17 cellular contexts compared by ENCODE assay signal in genomic region chr3:76986876-76987513, GRCh38. TPM values are rescaled to one million over a fixed set of nuclear protein-coding genes. Genes with fewer than 3 reads are reported as not detected.
"Had no signal": no experiment of that assay in that cellular context is flagged by ENCODE, and none has a peak within 500 bp of the region (broad histone marks: within the 10 kb centered on the region; RNA-seq: fewer than 3 reads in every experiment).

No MANE protein-coding gene starts in this region.

- H3K4me3 ChIP-seq: adrenal gland, gastrocnemius medialis, heart right ventricle, left ventricle myocardium inferior, upper lobe of left lung had no signal

- H3K9me3 ChIP-seq: adrenal gland, gastrocnemius medialis, heart right ventricle, left ventricle myocardium inferior, upper lobe of left lung had no signal

- DNase-seq: activated CD4-positive, alpha-beta T cell treated with anti-CD3 and anti-CD28 coated beads, Interleukin-2, amount 50 U/mL, for 1 hour; activated naive CD4-positive, alpha-beta T cell treated with anti-CD3 and anti-CD28 coated beads, Interleukin-2, amount 10 ng/mL, durations not matched to agents 7 days and 5 days; activated T-cell treated with anti-CD3 and anti-CD28 coated beads for 4 hours; adrenal gland; central memory CD4-positive, alpha-beta T cell; cortex of kidney; effector CD8-positive, alpha-beta T cell; gastrocnemius medialis; heart right ventricle; islet precursor cell; left ventricle myocardium inferior; stimulated activated CD4-positive, alpha-beta T cell treated with anti-CD3 and anti-CD28 coated beads, Interleukin-2, amount 100 ng/mL, for 48 hours; stimulated activated naive CD4-positive, alpha-beta T cell treated with Interleukin-2 at 50 U/mL for 16 hours; upper lobe of left lung had no signal

- H3K36me3 ChIP-seq: adrenal gland, gastrocnemius medialis, heart right ventricle, left ventricle myocardium inferior, upper lobe of left lung had no signal

- H3K27me3 ChIP-seq: adrenal gland, gastrocnemius medialis, heart right ventricle, upper lobe of left lung had no signal

RNA-seq across cellular contexts. Expression of gene ROBO2, which starts 52.9 kb away (rescaled TPM):
- total RNA-seq: activated CD8-positive, alpha-beta memory T cell treated with anti-CD3 and anti-CD28 coated beads for 36 hours; activated T-helper 17 cell treated with anti-CD3 and anti-CD28 coated beads, Interleukin-2, amount 50 U/mL, for 72 hours; natural killer cell treated with Interleukin-12 subunit alpha and Interleukin-12 subunit beta and Interleukin-15 and Interleukin-18, amount 100 ng/mL, for 72 hours had no signal
